In the genomic region with DNA sequence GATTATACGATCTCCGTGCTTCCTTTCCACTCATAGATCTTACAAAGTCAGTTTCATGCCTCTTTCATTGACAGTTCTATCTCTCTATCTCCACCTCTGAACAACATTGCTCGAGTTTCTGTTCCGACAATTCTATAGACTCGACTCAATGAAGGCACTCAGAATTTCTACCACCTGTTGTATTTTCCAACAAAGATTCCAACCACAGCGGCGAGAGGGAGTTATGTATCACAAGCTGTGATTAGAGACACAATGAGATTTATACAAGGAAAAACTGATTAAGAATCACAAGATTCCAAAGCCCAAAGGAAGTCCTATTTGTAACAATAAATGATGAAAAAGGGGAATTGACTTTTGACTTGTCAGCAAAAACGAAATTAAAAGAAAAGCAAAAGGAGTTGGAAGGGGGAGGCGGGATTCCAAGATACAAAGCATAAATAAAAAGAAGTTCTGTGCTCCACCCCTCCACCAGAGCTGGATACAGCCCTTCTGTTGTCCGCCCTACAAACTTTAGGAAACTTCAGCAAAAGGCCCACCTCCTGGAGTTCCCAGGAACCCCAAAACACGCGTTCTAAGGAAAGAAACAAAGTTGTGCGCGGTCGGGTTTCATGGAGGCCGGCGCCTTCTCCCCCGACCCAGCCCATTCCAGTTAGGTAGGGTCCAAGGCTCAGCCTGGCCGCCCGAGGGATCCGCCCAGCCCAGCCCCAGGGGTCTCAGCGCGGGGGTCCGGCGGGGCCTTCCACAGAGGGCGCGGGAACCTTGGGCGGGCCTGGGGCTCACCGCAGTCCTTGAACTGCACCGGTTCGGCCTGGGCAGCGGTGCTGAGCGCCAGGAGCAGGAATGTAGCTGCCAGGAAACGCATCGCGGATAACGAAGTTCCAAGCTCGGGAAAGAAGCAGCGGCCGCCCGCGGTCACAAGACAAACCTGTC, we compare ENCODE assay signal across 8 cellular contexts. TPM values are rescaled to one million over a fixed set of nuclear protein-coding genes. Genes with fewer than 3 reads are reported as not detected.
DNase-seq lines count a peak whose midpoint lies in the region; ATAC-seq and TF ChIP-seq lines count a peak whose summit lies in the region.

Gene NPC2 (minus strand): TSS at position 893 of the 930 bp plus-strand sequence. CDS start 31 bp downstream, at position 862.

- H3K27me3 Mint-ChIP-seq in neural progenitor cell (ENCODE audit: insufficient read depth, low read depth): peaks cover 2% of the 10 kb centered on the region

- peak within 1 kb of the TSS; percentile 95 for H3K9ac ChIP-seq in fibroblast of lung (ENCODE audit: insufficient read depth, low read length)
- H3K9ac ChIP-seq in neural progenitor cell: peak within 1 kb of the TSS; percentile 90

- H3K36me3 ChIP-seq in SJSA1: peaks cover 30% of the 10 kb centered on the region
- no peaks in the 10 kb centered on the region for H3K36me3 ChIP-seq in fibroblast of lung (ENCODE audit: control insufficient read depth, insufficient read depth, low read length)
- H3K36me3 ChIP-seq in neural progenitor cell: peaks cover 14% of the 10 kb centered on the region

- H3F3A ChIP-seq in neural progenitor cell (ENCODE audit: low read depth): peaks cover 14% of the 10 kb centered on the region

- H3K79me2 ChIP-seq in fibroblast of lung (ENCODE audit: control insufficient read depth, insufficient read depth, low read length): peaks cover 39% of the 10 kb centered on the region
- H3K79me2 ChIP-seq in neural progenitor cell (ENCODE audit: low read depth): peaks cover 77% of the 10 kb centered on the region

- H4K20me1 ChIP-seq in fibroblast of lung (ENCODE audit: control insufficient read depth, extremely low read depth, insufficient read depth, low read length): peaks cover 3% of the 10 kb centered on the region
- peaks cover 22% of the 10 kb centered on the region for H4K20me1 ChIP-seq in neural progenitor cell (ENCODE audit: low read depth)

- no peak for TF ChIP-seq CTCF in fibroblast of lung (conservative IDR thresholded peaks at IDR 0.05 in 1 of 2, IDR thresholded peaks at IDR 0.05 in 1 of 2; ENCODE audit: low read depth in 1 of 2, low read length in 2 of 2)
- no peak for TF ChIP-seq CTCF in neural progenitor cell (IDR thresholded peaks at IDR 0.05)

- peaks cover 5% of the 10 kb centered on the region for H3K36me3 Mint-ChIP-seq in neural progenitor cell

- peak; percentile 24 for ATAC-seq in HG02840 (IDR thresholded peaks at IDR 0.05; ENCODE audit: low FRiP score, unreplicated experiment)
- ATAC-seq in HG03469 (IDR thresholded peaks at IDR 0.05; ENCODE audit: unreplicated experiment): no peak

- no peak for DNase-seq in SJSA1 (ENCODE audit: low read depth in 1 of 2, low spot score in 2 of 2)
- peak in 1 of 2 donors; percentile 25 for DNase-seq in fibroblast of lung (ENCODE audit: low read depth in 2 of 2)
- DNase-seq in neural progenitor cell (ENCODE audit: low spot score): no peak
- no peak for DNase-seq in AML-193 (lab: John Stamatoyannopoulos, UW)
- DNase-seq in NCI-H1048 (lab: John Stamatoyannopoulos, UW): no peak

- H3K4me3 ChIP-seq in SJSA1 (peak within 1 kb of the TSS; percentile 84), fibroblast of lung (replicated peaks in 1 of 4; ENCODE audit: control extremely low read depth in 1 of 4, insufficient read depth in 1 of 4, low read depth in 3 of 4, low read length in 4 of 4) (peak within 1 kb of the TSS; percentile 82 to 100 (median 100)), neural progenitor cell (peak within 1 kb of the TSS; percentile 88)

- H2AFZ ChIP-seq in fibroblast of lung (ENCODE audit: low read length) (peak within 1 kb of the TSS; percentile 90), neural progenitor cell (replicated peaks) (peak within 1 kb of the TSS; percentile 69)

- no peak within 1 kb of the TSS for H3K4me3 Mint-ChIP-seq in neural progenitor cell

- TF ChIP-seq POLR2A in GM18526 (IDR thresholded peaks at IDR 0.05; ENCODE audit: extremely low read depth, insufficient read length): peak; percentile 55

- peaks cover 12% of the 10 kb centered on the region for H3K4me1 Mint-ChIP-seq in neural progenitor cell

- H3K27me3 ChIP-seq in SJSA1 (replicated peaks): no peaks in the 10 kb centered on the region
- H3K27me3 ChIP-seq in fibroblast of lung (ENCODE audit: control insufficient read depth, insufficient read depth, low read length): no peaks in the 10 kb centered on the region
- no peaks in the 10 kb centered on the region for H3K27me3 ChIP-seq in neural progenitor cell

- H3K4me2 ChIP-seq in fibroblast of lung (ENCODE audit: extremely low read depth, insufficient read depth, low read length) (peak within 1 kb of the TSS; percentile 97), neural progenitor cell (peak within 1 kb of the TSS; percentile 98)

- H3K4me1 ChIP-seq in SJSA1 (replicated peaks) (peaks cover 26% of the 10 kb centered on the region), fibroblast of lung (ENCODE audit: control insufficient read depth, extremely low read depth, insufficient read depth, low read length) (peaks cover 11% of the 10 kb centered on the region), neural progenitor cell (peaks cover 9% of the 10 kb centered on the region)

- H3K9me3 ChIP-seq in SJSA1 (replicated peaks) (no peaks in the 10 kb centered on the region), fibroblast of lung (ENCODE audit: control insufficient read depth, insufficient read depth, low read depth, low read length) (no peaks in the 10 kb centered on the region), neural progenitor cell (ENCODE audit: low read depth) (no peaks in the 10 kb centered on the region)

- H3K27ac ChIP-seq in SJSA1 (peak within 1 kb of the TSS; percentile 50), fibroblast of lung (ENCODE audit: insufficient read depth, low read length) (peak within 1 kb of the TSS; percentile 91), neural progenitor cell (peak within 1 kb of the TSS; percentile 87)

- no peaks in the 10 kb centered on the region for H3K9me3 Mint-ChIP-seq in neural progenitor cell

- no peak within 1 kb of the TSS for H3K27ac Mint-ChIP-seq in neural progenitor cell

RNA-seq across cellular contexts. Expression of gene NPC2, which starts in this region (rescaled TPM):
- 110 and 139 TPM in 2 replicates for total RNA-seq in SJSA1 (2014; rRNA removed; shearing (Covaris generic))
- total RNA-seq in fibroblast of lung (238 and 363 TPM in 2 replicates), neural progenitor cell (ENCODE audit: low replicate concordance) (371 and 405 TPM in 2 replicates)
- 275 and 299 TPM in 2 replicates for polyA plus RNA-seq in fibroblast of lung
- polyA plus RNA-seq in fibroblast of lung (2012): 511 and 584 TPM in 2 replicates
- polyA minus RNA-seq in fibroblast of lung (ENCODE audit: low replicate concordance): 369 and 443 TPM in 2 replicates
